1 cellular context compared by ENCODE assay signal in genomic region chr1:232952514-232953175, GRCh38.
TF ChIP-seq lines count a peak whose summit lies in the region.

No MANE protein-coding gene starts in this region.

TF ChIP-seq in GM12878, 131 proteins besides CTCF, POLR2A, EP300 and RAD21 (continued from another document):
- TF ChIP-seq, protein P1, sequence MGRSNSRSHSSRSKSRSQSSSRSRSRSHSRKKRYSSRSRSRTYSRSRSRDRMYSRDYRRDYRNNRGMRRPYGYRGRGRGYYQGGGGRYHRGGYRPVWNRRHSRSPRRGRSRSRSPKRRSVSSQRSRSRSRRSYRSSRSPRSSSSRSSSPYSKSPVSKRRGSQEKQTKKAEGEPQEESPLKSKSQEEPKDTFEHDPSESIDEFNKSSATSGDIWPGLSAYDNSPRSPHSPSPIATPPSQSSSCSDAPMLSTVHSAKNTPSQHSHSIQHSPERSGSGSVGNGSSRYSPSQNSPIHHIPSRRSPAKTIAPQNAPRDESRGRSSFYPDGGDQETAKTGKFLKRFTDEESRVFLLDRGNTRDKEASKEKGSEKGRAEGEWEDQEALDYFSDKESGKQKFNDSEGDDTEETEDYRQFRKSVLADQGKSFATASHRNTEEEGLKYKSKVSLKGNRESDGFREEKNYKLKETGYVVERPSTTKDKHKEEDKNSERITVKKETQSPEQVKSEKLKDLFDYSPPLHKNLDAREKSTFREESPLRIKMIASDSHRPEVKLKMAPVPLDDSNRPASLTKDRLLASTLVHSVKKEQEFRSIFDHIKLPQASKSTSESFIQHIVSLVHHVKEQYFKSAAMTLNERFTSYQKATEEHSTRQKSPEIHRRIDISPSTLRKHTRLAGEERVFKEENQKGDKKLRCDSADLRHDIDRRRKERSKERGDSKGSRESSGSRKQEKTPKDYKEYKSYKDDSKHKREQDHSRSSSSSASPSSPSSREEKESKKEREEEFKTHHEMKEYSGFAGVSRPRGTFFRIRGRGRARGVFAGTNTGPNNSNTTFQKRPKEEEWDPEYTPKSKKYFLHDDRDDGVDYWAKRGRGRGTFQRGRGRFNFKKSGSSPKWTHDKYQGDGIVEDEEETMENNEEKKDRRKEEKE (IDR thresholded peaks at IDR 0.05) = no peak
- TF ChIP-seq RFX5 (IDR thresholded peaks at IDR 0.05; ENCODE audit: low read depth, low read length) (no peak), NBN (IDR thresholded peaks at IDR 0.05) (no peak), CBX5 (IDR thresholded peaks at IDR 0.05; ENCODE audit: low read depth) (no peak), SREBF1 (IDR thresholded peaks at IDR 0.05; ENCODE audit: low read length) (no peak), NR2F1 (conservative IDR thresholded peaks at IDR 0.05) (no peak; the same call in 1 of the 2 replicates), STAT3 (IDR thresholded peaks at IDR 0.05; ENCODE audit: low read depth, low read length) (no peak), ELK1 (IDR thresholded peaks at IDR 0.05; ENCODE audit: low read depth, low read length) (no peak), YY1 (IDR thresholded peaks at IDR 0.05; ENCODE audit: low read depth, low read length) (no peak), HDAC2 (IDR thresholded peaks at IDR 0.05) (no peak), POU2F2 (IDR thresholded peaks at IDR 0.05; ENCODE audit: borderline replicate concordance, low read depth, low read length) (no peak), IKZF2 (IDR thresholded peaks at IDR 0.05) (peak; percentile 79 to 83), SP1 (IDR thresholded peaks at IDR 0.05; ENCODE audit: low read depth, low read length) (no peak), STAT1 (conservative IDR thresholded peaks at IDR 0.05) (no peak), CREM (IDR thresholded peaks at IDR 0.05; ENCODE audit: low read depth) (no peak), MTA2 (IDR thresholded peaks at IDR 0.05; ENCODE audit: low read depth) (peak; percentile 42; the same call in 1 of the 2 replicates), BCL3 (IDR thresholded peaks at IDR 0.05; ENCODE audit: borderline replicate concordance, insufficient read depth, low read depth, low read length, poor library complexity, severe bottlenecking) (no peak)
- TF ChIP-seq, protein P2, sequence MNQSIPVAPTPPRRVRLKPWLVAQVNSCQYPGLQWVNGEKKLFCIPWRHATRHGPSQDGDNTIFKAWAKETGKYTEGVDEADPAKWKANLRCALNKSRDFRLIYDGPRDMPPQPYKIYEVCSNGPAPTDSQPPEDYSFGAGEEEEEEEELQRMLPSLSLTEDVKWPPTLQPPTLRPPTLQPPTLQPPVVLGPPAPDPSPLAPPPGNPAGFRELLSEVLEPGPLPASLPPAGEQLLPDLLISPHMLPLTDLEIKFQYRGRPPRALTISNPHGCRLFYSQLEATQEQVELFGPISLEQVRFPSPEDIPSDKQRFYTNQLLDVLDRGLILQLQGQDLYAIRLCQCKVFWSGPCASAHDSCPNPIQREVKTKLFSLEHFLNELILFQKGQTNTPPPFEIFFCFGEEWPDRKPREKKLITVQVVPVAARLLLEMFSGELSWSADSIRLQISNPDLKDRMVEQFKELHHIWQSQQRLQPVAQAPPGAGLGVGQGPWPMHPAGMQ (IDR thresholded peaks at IDR 0.05; ENCODE audit: borderline replicate concordance) = no peak
- TF ChIP-seq, protein P3, sequence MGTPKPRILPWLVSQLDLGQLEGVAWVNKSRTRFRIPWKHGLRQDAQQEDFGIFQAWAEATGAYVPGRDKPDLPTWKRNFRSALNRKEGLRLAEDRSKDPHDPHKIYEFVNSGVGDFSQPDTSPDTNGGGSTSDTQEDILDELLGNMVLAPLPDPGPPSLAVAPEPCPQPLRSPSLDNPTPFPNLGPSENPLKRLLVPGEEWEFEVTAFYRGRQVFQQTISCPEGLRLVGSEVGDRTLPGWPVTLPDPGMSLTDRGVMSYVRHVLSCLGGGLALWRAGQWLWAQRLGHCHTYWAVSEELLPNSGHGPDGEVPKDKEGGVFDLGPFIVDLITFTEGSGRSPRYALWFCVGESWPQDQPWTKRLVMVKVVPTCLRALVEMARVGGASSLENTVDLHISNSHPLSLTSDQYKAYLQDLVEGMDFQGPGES (IDR thresholded peaks at IDR 0.05) = no peak
- TF ChIP-seq, protein P4, sequence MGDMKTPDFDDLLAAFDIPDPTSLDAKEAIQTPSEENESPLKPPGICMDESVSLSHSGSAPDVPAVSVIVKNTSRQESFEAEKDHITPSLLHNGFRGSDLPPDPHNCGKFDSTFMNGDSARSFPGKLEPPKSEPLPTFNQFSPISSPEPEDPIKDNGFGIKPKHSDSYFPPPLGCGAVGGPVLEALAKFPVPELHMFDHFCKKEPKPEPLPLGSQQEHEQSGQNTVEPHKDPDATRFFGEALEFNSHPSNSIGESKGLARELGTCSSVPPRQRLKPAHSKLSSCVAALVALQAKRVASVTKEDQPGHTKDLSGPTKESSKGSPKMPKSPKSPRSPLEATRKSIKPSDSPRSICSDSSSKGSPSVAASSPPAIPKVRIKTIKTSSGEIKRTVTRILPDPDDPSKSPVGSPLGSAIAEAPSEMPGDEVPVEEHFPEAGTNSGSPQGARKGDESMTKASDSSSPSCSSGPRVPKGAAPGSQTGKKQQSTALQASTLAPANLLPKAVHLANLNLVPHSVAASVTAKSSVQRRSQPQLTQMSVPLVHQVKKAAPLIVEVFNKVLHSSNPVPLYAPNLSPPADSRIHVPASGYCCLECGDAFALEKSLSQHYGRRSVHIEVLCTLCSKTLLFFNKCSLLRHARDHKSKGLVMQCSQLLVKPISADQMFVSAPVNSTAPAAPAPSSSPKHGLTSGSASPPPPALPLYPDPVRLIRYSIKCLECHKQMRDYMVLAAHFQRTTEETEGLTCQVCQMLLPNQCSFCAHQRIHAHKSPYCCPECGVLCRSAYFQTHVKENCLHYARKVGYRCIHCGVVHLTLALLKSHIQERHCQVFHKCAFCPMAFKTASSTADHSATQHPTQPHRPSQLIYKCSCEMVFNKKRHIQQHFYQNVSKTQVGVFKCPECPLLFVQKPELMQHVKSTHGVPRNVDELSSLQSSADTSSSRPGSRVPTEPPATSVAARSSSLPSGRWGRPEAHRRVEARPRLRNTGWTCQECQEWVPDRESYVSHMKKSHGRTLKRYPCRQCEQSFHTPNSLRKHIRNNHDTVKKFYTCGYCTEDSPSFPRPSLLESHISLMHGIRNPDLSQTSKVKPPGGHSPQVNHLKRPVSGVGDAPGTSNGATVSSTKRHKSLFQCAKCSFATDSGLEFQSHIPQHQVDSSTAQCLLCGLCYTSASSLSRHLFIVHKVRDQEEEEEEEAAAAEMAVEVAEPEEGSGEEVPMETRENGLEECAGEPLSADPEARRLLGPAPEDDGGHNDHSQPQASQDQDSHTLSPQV (IDR thresholded peaks at IDR 0.05) = no peak
